39 cellular contexts compared by ENCODE assay signal in genomic region chr20:43364001-43364400, GRCh38.
"Had no signal": no experiment of that assay in that cellular context is flagged by ENCODE, and none has a peak within 500 bp of the region (broad histone marks: within the 10 kb centered on the region; RNA-seq: fewer than 3 reads in every experiment).

No MANE protein-coding gene starts in this region.

- H3K4me1 ChIP-seq: adrenal gland, ascending aorta, body of pancreas, breast epithelium had no signal

- H3K4me3 ChIP-seq: adrenal gland, ascending aorta, body of pancreas, breast epithelium, cardiac muscle cell had no signal

- H3K9me3 Mint-ChIP-seq: activated naive CD4-positive, alpha-beta T cell treated with anti-CD3 and anti-CD28 coated beads for 36 hours; activated naive CD4-positive, alpha-beta T cell treated with anti-CD3 and anti-CD28 coated beads, Interleukin-2, amount 10 ng/mL, durations not matched to agents 7 days and 5 days; activated naive CD4-positive, alpha-beta T cell treated with anti-CD3 and anti-CD28 coated beads, Interleukin-2, amount 50 U/mL, for 24 hours; activated naive CD4-positive, alpha-beta T cell treated with anti-CD3 and anti-CD28 coated beads, Interleukin-2, amount 50 U/mL, for 72 hours; activated naive CD8-positive, alpha-beta T cell treated with anti-CD3 and anti-CD28 coated beads for 36 hours; activated naive CD8-positive, alpha-beta T cell treated with anti-CD3 and anti-CD28 coated beads, Interleukin-2, amount 10 ng/mL, durations not matched to agents 7 days and 5 days; activated naive CD8-positive, alpha-beta T cell treated with anti-CD3 and anti-CD28 coated beads, Interleukin-2, amount 50 U/mL, for 24 hours; activated T-cell treated with anti-CD3 and anti-CD28 coated beads, Interleukin-2, amount 50 U/mL, for 24 hours; activated T-cell treated with anti-CD3 and anti-CD28 coated beads, Interleukin-2, amount 50 U/mL, for 4 hours; activated T-cell treated with anti-CD3 and anti-CD28 coated beads, Interleukin-2, amount 50 U/mL, for 72 hours; activated T-helper 1 cell treated with anti-CD3 and anti-CD28 coated beads, Interleukin-12 subunit alpha, Interleukin-12 subunit beta, Interleukin-2, Interleukin-4 antibody, amounts not matched to agents 30 ng/mL and 10 ng/mL and 1 ng/mL, durations not matched to agents 14 hours and 24 hours and 36 hours; activated T-helper 2 cell treated with anti-CD3 and anti-CD28 coated beads, Interferon-gamma antibody, Interleukin-2, Interleukin-4, amounts not matched to agents 10 μg/mL and 5 μg/mL and 100 μg/mL, durations not matched to agents 14 hours and 24 hours and 36 hours; central memory CD8-positive, alpha-beta T cell had no signal

- H3K4me3 Mint-ChIP-seq: activated naive CD4-positive, alpha-beta T cell treated with anti-CD3 and anti-CD28 coated beads for 36 hours; activated naive CD4-positive, alpha-beta T cell treated with anti-CD3 and anti-CD28 coated beads, Interleukin-2, amount 10 ng/mL, durations not matched to agents 7 days and 5 days; activated naive CD4-positive, alpha-beta T cell treated with anti-CD3 and anti-CD28 coated beads, Interleukin-2, amount 50 U/mL, for 24 hours; activated naive CD8-positive, alpha-beta T cell; activated naive CD8-positive, alpha-beta T cell treated with anti-CD3 and anti-CD28 coated beads for 36 hours; activated naive CD8-positive, alpha-beta T cell treated with anti-CD3 and anti-CD28 coated beads, Interleukin-2, amount 10 ng/mL, durations not matched to agents 7 days and 5 days; activated naive CD8-positive, alpha-beta T cell treated with anti-CD3 and anti-CD28 coated beads, Interleukin-2, amount 50 U/mL, for 24 hours; activated T-cell treated with anti-CD3 and anti-CD28 coated beads, Interleukin-2, amount 50 U/mL, for 24 hours; activated T-cell treated with anti-CD3 and anti-CD28 coated beads, Interleukin-2, amount 50 U/mL, for 4 hours; activated T-cell treated with anti-CD3 and anti-CD28 coated beads, Interleukin-2, amount 50 U/mL, for 72 hours; activated T-helper 1 cell treated with anti-CD3 and anti-CD28 coated beads, Interleukin-12 subunit alpha, Interleukin-12 subunit beta, Interleukin-2, Interleukin-4 antibody, amounts not matched to agents 30 ng/mL and 10 ng/mL and 1 ng/mL, durations not matched to agents 14 hours and 24 hours and 36 hours; activated T-helper 17 cell treated with anti-CD3 and anti-CD28 coated beads, Interleukin-2, amount 50 U/mL, for 72 hours; brain; central memory CD8-positive, alpha-beta T cell had no signal

- H3K27ac ChIP-seq: adrenal gland, ascending aorta, body of pancreas, brain microvascular endothelial cell, breast epithelium, cardiac muscle cell had no signal

- ATAC-seq: activated naive CD4-positive, alpha-beta T cell treated with anti-CD3 and anti-CD28 coated beads, Interleukin-2, amount 50 U/mL, for 72 hours; activated naive CD8-positive, alpha-beta T cell treated with anti-CD3 and anti-CD28 coated beads, Interleukin-2, amount 50 U/mL, for 24 hours; activated T-cell treated with anti-CD3 and anti-CD28 coated beads, Interleukin-2, amount 50 U/mL, for 4 hours; activated T-cell treated with anti-CD3 and anti-CD28 coated beads, Interleukin-2, amount 50 U/mL, for 72 hours; activated T-helper 17 cell treated with anti-CD3 and anti-CD28 coated beads, Interleukin-2, amount 50 U/mL, for 72 hours; body of pancreas had no signal

- H3K27ac Mint-ChIP-seq: activated naive CD4-positive, alpha-beta T cell treated with anti-CD3 and anti-CD28 coated beads for 36 hours; activated naive CD4-positive, alpha-beta T cell treated with anti-CD3 and anti-CD28 coated beads, Interleukin-2, amount 10 ng/mL, durations not matched to agents 7 days and 5 days; activated naive CD4-positive, alpha-beta T cell treated with anti-CD3 and anti-CD28 coated beads, Interleukin-2, amount 50 U/mL, for 24 hours; activated naive CD4-positive, alpha-beta T cell treated with anti-CD3 and anti-CD28 coated beads, Interleukin-2, amount 50 U/mL, for 72 hours; activated naive CD8-positive, alpha-beta T cell; activated naive CD8-positive, alpha-beta T cell treated with anti-CD3 and anti-CD28 coated beads for 36 hours; activated naive CD8-positive, alpha-beta T cell treated with anti-CD3 and anti-CD28 coated beads, Interleukin-2, amount 10 ng/mL, durations not matched to agents 7 days and 5 days; activated naive CD8-positive, alpha-beta T cell treated with anti-CD3 and anti-CD28 coated beads, Interleukin-2, amount 50 U/mL, for 24 hours; activated T-cell treated with anti-CD3 and anti-CD28 coated beads, Interleukin-2, amount 50 U/mL, for 24 hours; activated T-cell treated with anti-CD3 and anti-CD28 coated beads, Interleukin-2, amount 50 U/mL, for 72 hours; activated T-helper 1 cell treated with anti-CD3 and anti-CD28 coated beads, Interleukin-12 subunit alpha, Interleukin-12 subunit beta, Interleukin-2, Interleukin-4 antibody, amounts not matched to agents 30 ng/mL and 10 ng/mL and 1 ng/mL, durations not matched to agents 14 hours and 24 hours and 36 hours; activated T-helper 17 cell treated with anti-CD3 and anti-CD28 coated beads, Interleukin-2, amount 50 U/mL, for 72 hours; activated T-helper 2 cell treated with anti-CD3 and anti-CD28 coated beads, Interferon-gamma antibody, Interleukin-2, Interleukin-4, amounts not matched to agents 10 μg/mL and 5 μg/mL and 100 μg/mL, durations not matched to agents 14 hours and 24 hours and 36 hours; brain had no signal

- DNase-seq: activated effector memory CD4-positive, alpha-beta T cell treated with anti-CD3 and anti-CD28 coated beads, Interleukin-2, amount 50 U/mL, for 16 hours; activated effector memory CD4-positive, alpha-beta T cell treated with Interleukin-2 at 50 U/mL for 16 hours; activated gamma-delta T cell; activated gamma-delta T cell treated with Interleukin-2 at 50 U/mL for 16 hours; activated naive CD4-positive, alpha-beta T cell; activated naive CD4-positive, alpha-beta T cell treated with anti-CD3 and anti-CD28 coated beads for 36 hours; activated naive CD4-positive, alpha-beta T cell treated with anti-CD3 and anti-CD28 coated beads, Interleukin-2, amount 10 ng/mL, durations not matched to agents 7 days and 5 days; activated naive CD4-positive, alpha-beta T cell treated with anti-CD3 and anti-CD28 coated beads, Interleukin-2, amount 50 U/mL, for 16 hours; activated naive CD4-positive, alpha-beta T cell treated with Interleukin-2 at 50 U/mL for 16 hours; activated naive CD8-positive, alpha-beta T cell treated with anti-CD3 and anti-CD28 coated beads for 36 hours; activated naive CD8-positive, alpha-beta T cell treated with anti-CD3 and anti-CD28 coated beads, Interleukin-2, amount 10 ng/mL, durations not matched to agents 7 days and 5 days; activated naive CD8-positive, alpha-beta T cell treated with anti-CD3 and anti-CD28 coated beads, Interleukin-2, amount 50 U/mL, for 24 hours; activated T-cell treated with anti-CD3 and anti-CD28 coated beads for 4 hours; activated T-cell treated with anti-CD3 and anti-CD28 coated beads, Interleukin-2, amount 50 U/mL, for 1 hour; activated T-cell treated with anti-CD3 and anti-CD28 coated beads, Interleukin-2, amount 50 U/mL, for 24 hours; activated T-cell treated with anti-CD3 and anti-CD28 coated beads, Interleukin-2, amount 50 U/mL, for 4 hours; activated T-cell treated with anti-CD3 and anti-CD28 coated beads, Interleukin-2, amount 50 U/mL, for 48 hours; activated T-cell treated with anti-CD3 and anti-CD28 coated beads, Interleukin-2, amount 50 U/mL, for 72 hours; adrenal gland; amniotic stem cell; amygdala; anterior cingulate cortex; aorta; body of pancreas; brain microvascular endothelial cell; caudate nucleus; central memory CD4-positive, alpha-beta T cell; cerebellar nuclear complex had no signal

- H3K27me3 ChIP-seq: adrenal gland, ascending aorta, body of pancreas, brain microvascular endothelial cell, cardiac muscle cell had no signal

- H3K36me3 ChIP-seq: adrenal gland, ascending aorta, brain microvascular endothelial cell, breast epithelium, cardiac muscle cell had no signal

- H3K4me1 Mint-ChIP-seq: activated naive CD4-positive, alpha-beta T cell treated with anti-CD3 and anti-CD28 coated beads, Interleukin-2, amount 10 ng/mL, durations not matched to agents 7 days and 5 days; activated naive CD4-positive, alpha-beta T cell treated with anti-CD3 and anti-CD28 coated beads, Interleukin-2, amount 50 U/mL, for 24 hours; activated naive CD8-positive, alpha-beta T cell treated with anti-CD3 and anti-CD28 coated beads for 36 hours; activated naive CD8-positive, alpha-beta T cell treated with anti-CD3 and anti-CD28 coated beads, Interleukin-2, amount 10 ng/mL, durations not matched to agents 7 days and 5 days; activated naive CD8-positive, alpha-beta T cell treated with anti-CD3 and anti-CD28 coated beads, Interleukin-2, amount 50 U/mL, for 24 hours; activated T-helper 17 cell treated with anti-CD3 and anti-CD28 coated beads, Interleukin-2, amount 50 U/mL, for 72 hours; brain; central memory CD8-positive, alpha-beta T cell had no signal

- H3K9me3 ChIP-seq: adrenal gland, ascending aorta, body of pancreas, breast epithelium had no signal

- H3K36me3 Mint-ChIP-seq: activated naive CD4-positive, alpha-beta T cell treated with anti-CD3 and anti-CD28 coated beads, Interleukin-2, amount 10 ng/mL, durations not matched to agents 7 days and 5 days; activated naive CD4-positive, alpha-beta T cell treated with anti-CD3 and anti-CD28 coated beads, Interleukin-2, amount 50 U/mL, for 24 hours; activated naive CD4-positive, alpha-beta T cell treated with anti-CD3 and anti-CD28 coated beads, Interleukin-2, amount 50 U/mL, for 72 hours; activated naive CD8-positive, alpha-beta T cell; activated naive CD8-positive, alpha-beta T cell treated with anti-CD3 and anti-CD28 coated beads for 36 hours; activated naive CD8-positive, alpha-beta T cell treated with anti-CD3 and anti-CD28 coated beads, Interleukin-2, amount 10 ng/mL, durations not matched to agents 7 days and 5 days; brain had no signal
